Comparison of ENCODE assay signal across 2 cellular contexts in genomic region chr10:71523756-71524155, GRCh38.
TF ChIP-seq lines count a peak whose summit lies in the region.

No MANE protein-coding gene starts in this region.

TF ChIP-seq in HEK293, 187 proteins besides CTCF, POLR2A, EP300 and RAD21 (continued from another document):
- TF ChIP-seq PBX3 (CRISPR knock-in tag; IDR thresholded peaks at IDR 0.05) (no peak), ZBTB49 (tag by site-specific recombination; IDR thresholded peaks at IDR 0.05; ENCODE audit: low read depth) (no peak), ZNF623 (tag by site-specific recombination; IDR thresholded peaks at IDR 0.05) (peak; percentile 95)

TF ChIP-seq in neural cell, 6 proteins besides CTCF, POLR2A, EP300 and RAD21 (continued from another document):
- TF ChIP-seq REST (IDR thresholded peaks at IDR 0.05; ENCODE audit: borderline replicate concordance) = no peak
- no peak for TF ChIP-seq EZH2 (IDR thresholded peaks at IDR 0.05; ENCODE audit: borderline replicate concordance, insufficient read depth, low read length, poor library complexity, severe bottlenecking)
- no peak for TF ChIP-seq POLR2AphosphoS5 (IDR thresholded peaks at IDR 0.05)
